1 cellular context compared by ENCODE assay signal in the genomic region with DNA sequence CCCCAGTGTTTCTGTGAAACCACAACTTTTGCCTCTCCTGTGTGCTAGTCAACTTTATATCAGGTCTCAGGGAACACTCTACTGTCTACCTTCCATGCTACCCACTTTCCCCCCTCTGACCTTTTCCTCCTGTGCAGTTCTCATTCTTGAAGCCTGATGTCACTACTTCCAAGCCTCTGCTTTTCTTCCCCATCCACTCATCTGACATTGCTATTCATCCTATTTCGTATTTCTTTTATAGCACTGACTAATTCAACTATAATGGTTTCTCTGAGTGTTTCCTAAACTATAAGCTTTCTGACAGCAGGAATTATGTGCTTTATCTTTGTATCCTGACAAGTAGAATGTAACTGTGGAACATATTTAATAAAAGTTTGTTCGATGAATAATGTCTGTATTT.
TF ChIP-seq lines count a peak whose summit lies in the region.

No MANE protein-coding gene starts in this region.

TF ChIP-seq in GM12878, 131 proteins besides CTCF, POLR2A, EP300 and RAD21 (continued from another document):
- TF ChIP-seq EGR1 (IDR thresholded peaks at IDR 0.05; ENCODE audit: borderline replicate concordance in 1 of 2, low read depth in 2 of 2, low read length in 2 of 2) (no peak), KLF5 (IDR thresholded peaks at IDR 0.05; ENCODE audit: partially characterized antibody) (no peak), ZNF217 (IDR thresholded peaks at IDR 0.05) (no peak)
- TF ChIP-seq, protein P1, sequence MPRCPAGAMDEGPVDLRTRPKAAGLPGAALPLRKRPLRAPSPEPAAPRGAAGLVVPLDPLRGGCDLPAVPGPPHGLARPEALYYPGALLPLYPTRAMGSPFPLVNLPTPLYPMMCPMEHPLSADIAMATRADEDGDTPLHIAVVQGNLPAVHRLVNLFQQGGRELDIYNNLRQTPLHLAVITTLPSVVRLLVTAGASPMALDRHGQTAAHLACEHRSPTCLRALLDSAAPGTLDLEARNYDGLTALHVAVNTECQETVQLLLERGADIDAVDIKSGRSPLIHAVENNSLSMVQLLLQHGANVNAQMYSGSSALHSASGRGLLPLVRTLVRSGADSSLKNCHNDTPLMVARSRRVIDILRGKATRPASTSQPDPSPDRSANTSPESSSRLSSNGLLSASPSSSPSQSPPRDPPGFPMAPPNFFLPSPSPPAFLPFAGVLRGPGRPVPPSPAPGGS (IDR thresholded peaks at IDR 0.05; ENCODE audit: borderline replicate concordance, insufficient read depth, low read depth, low read length, poor library complexity, severe bottlenecking), result no peak
